In genomic region chr9:136280535-136281315, GRCh38 we compare ENCODE assay signal across 6 cellular contexts. TPM values are rescaled to one million over a fixed set of nuclear protein-coding genes. Genes with fewer than 3 reads are reported as not detected.
"Had no signal": no experiment of that assay in that cellular context is flagged by ENCODE, and none has a peak within 500 bp of the region (broad histone marks: within the 10 kb centered on the region; RNA-seq: fewer than 3 reads in every experiment).

No MANE protein-coding gene starts in this region.

- ATAC-seq: GM23338, K562 had no signal

- DNase-seq: H9, HCEC 1CT, IMR-90 had no signal

- H2AFZ ChIP-seq: GM23338 had no signal

- H3K27ac Mint-ChIP-seq: GM23338 had no signal

- H3K4me3 Mint-ChIP-seq: GM23338, H9 had no signal

- H3K4me2 ChIP-seq: GM23338 had no signal

- H3K4me3 ChIP-seq: GM23338, K562 had no signal

RNA-seq across cellular contexts. Expression of gene CCDC187, which starts 23.2 kb away (rescaled TPM):
- total RNA-seq: H1, IMR-90, K562 had no signal
- polyA plus RNA-seq: GM23338, IMR-90, K562 had no signal
